In the genomic region with DNA sequence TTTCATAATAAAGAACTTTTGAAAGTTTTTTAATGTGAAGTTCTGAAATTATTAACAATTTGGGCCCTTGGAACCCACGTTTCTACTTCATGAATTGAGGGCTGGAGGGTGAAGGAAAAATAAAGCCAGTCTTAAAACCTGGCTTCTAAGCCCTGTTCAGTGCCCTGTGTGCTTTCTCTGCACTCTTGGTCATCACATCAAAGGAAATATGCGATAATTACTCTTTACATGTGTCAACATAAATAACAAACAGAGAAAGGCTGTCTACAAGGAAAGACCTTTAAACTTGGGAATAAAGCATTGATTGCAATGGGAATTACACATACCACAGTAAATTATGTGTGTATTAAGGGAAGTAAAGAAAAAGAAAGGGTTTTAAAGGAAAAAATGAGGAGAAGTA, we compare ENCODE assay signal across 23 cellular contexts.
DNase-seq lines count a peak whose midpoint lies in the region; ATAC-seq, FAIRE-seq and TF ChIP-seq lines count a peak whose summit lies in the region.
"Had no signal": no experiment of that assay in that cellular context is flagged by ENCODE, and none has a peak within 500 bp of the region (broad histone marks: within the 10 kb centered on the region; RNA-seq: fewer than 3 reads in every experiment).

No MANE protein-coding gene starts in this region.

- in situ Hi-C loops in HepG2 (cut with HindIII; ENCODE audit: extremely low pct_ligation_motif_present, low pct_unique_long_range_greater_than_20kb) = no loop called here

- H3K9ac ChIP-seq in HepG2 (ENCODE audit: insufficient read depth, low read depth, low read length) = no peak overlapping the region
- H3K9ac ChIP-seq: BLaER1 had no signal

- H3K4me1 ChIP-seq in HepG2 (ENCODE audit: insufficient read depth, low read length) = peaks cover 10% of the 10 kb centered on the region
- peaks cover 0 to 10% (median 0%) of the 10 kb centered on the region in 4 donors for H3K4me1 ChIP-seq in right lobe of liver
- H3K4me1 ChIP-seq: BLaER1, Caco-2, HAP-1 had no signal

- POLR2A ChIA-PET in HepG2 (lab: Yijun Ruan, JAX) = no interaction called here

- H3K27me3 ChIP-seq in HepG2 (ENCODE audit: control insufficient read depth in 1 of 2, insufficient read depth in 2 of 2, low read length in 2 of 2) (no peaks in the 10 kb centered on the region; a peak in 1 of 5 replicates), right lobe of liver (no peaks in the 10 kb centered on the region)
- H3K27me3 ChIP-seq: BLaER1 had no signal

- no peaks in the 10 kb centered on the region for H3K36me3 Mint-ChIP-seq in activated T-helper 2 cell treated with anti-CD3 and anti-CD28 coated beads, Interferon-gamma antibody, Interleukin-2, Interleukin-4, amounts not matched to agents 10 μg/mL and 5 μg/mL and 100 μg/mL, durations not matched to agents 14 hours and 24 hours and 36 hours (ENCODE audit: low read depth)
- H3K36me3 Mint-ChIP-seq: CD4-positive, CD25-positive, alpha-beta regulatory T cell; CD8-positive, alpha-beta T cell had no signal

- H3K9me3 ChIP-seq in HepG2 (ENCODE audit: low read length) = no peaks in the 10 kb centered on the region
- no peaks in the 10 kb centered on the region for H3K9me3 ChIP-seq in right lobe of liver
- H3K9me3 ChIP-seq: BLaER1, Caco-2, HAP-1 had no signal

- H3K4me3 Mint-ChIP-seq in activated T-helper 2 cell treated with anti-CD3 and anti-CD28 coated beads, Interferon-gamma antibody, Interleukin-2, Interleukin-4, amounts not matched to agents 10 μg/mL and 5 μg/mL and 100 μg/mL, durations not matched to agents 14 hours and 24 hours and 36 hours (ENCODE audit: low read depth) = no peak overlapping the region
- H3K4me3 Mint-ChIP-seq: B cell; CD4-positive, CD25-positive, alpha-beta regulatory T cell; CD8-positive, alpha-beta T cell; HFFc6 had no signal

- H3K4me1 Mint-ChIP-seq in activated T-helper 2 cell treated with anti-CD3 and anti-CD28 coated beads, Interferon-gamma antibody, Interleukin-2, Interleukin-4, amounts not matched to agents 10 μg/mL and 5 μg/mL and 100 μg/mL, durations not matched to agents 14 hours and 24 hours and 36 hours (ENCODE audit: low read depth) = peaks cover 70% of the 10 kb centered on the region
- H3K4me1 Mint-ChIP-seq: CD4-positive, CD25-positive, alpha-beta regulatory T cell had no signal

- under 1% methylated on average over 2 of the region's 2 CpGs for WGBS in HepG2 (ENCODE audit: low lambda C conversion rate)
- WGBS in right lobe of liver (ENCODE audit: insufficient coverage, low coverage, low lambda C conversion rate, missing lambda C conversion rate) = 65% methylated on average over 2 of the region's 2 CpGs

- no peak overlapping the region for H2AFZ ChIP-seq in HepG2 (ENCODE audit: low read length)

- intact Hi-C loops in HepG2 (cut with micrococcal nuclease; ENCODE audit: unreplicated experiment) = no loop called here
- intact Hi-C loops in right lobe of liver (cut with DNase I) = no loop called here
- intact Hi-C loops in activated T-helper 2 cell treated with anti-CD3 and anti-CD28 coated beads, Interferon-gamma antibody, Interleukin-2, Interleukin-4, amounts not matched to agents 10 μg/mL and 5 μg/mL and 100 μg/mL, durations not matched to agents 14 hours and 24 hours and 36 hours (cut with micrococcal nuclease) = loop anchor here (2.0 kb wide), 1 partner anchor 156 kb away; no protein-coding TSS in a partner anchor

- BruUV-seq in HepG2 (replicated peaks; lab: Mats Ljungman, UMichigan) = no TSS peak

- no peaks in the 10 kb centered on the region for H3K9me3 Mint-ChIP-seq in activated T-helper 2 cell treated with anti-CD3 and anti-CD28 coated beads, Interferon-gamma antibody, Interleukin-2, Interleukin-4, amounts not matched to agents 10 μg/mL and 5 μg/mL and 100 μg/mL, durations not matched to agents 14 hours and 24 hours and 36 hours
- H3K9me3 Mint-ChIP-seq: CD8-positive, alpha-beta T cell; HFFc6 had no signal

- no peaks in the 10 kb centered on the region for H3K27me3 Mint-ChIP-seq in activated T-helper 2 cell treated with anti-CD3 and anti-CD28 coated beads, Interferon-gamma antibody, Interleukin-2, Interleukin-4, amounts not matched to agents 10 μg/mL and 5 μg/mL and 100 μg/mL, durations not matched to agents 14 hours and 24 hours and 36 hours (ENCODE audit: low read depth)

- H3K4me3 ChIP-seq in HepG2 (replicated peaks in 1 of 3; ENCODE audit: insufficient read depth in 1 of 3, low read depth in 2 of 3, low read length in 3 of 3) (no peak overlapping the region), right lobe of liver (no peak overlapping the region)
- H3K4me3 ChIP-seq: BLaER1, HAP-1 had no signal

- peak overlapping the region; percentile 9 for H3K27ac Mint-ChIP-seq in activated T-helper 2 cell treated with anti-CD3 and anti-CD28 coated beads, Interferon-gamma antibody, Interleukin-2, Interleukin-4, amounts not matched to agents 10 μg/mL and 5 μg/mL and 100 μg/mL, durations not matched to agents 14 hours and 24 hours and 36 hours
- H3K27ac Mint-ChIP-seq: B cell; CD4-positive, CD25-positive, alpha-beta regulatory T cell; CD8-positive, alpha-beta T cell; HFFc6 had no signal

- no peak for TF ChIP-seq RAD21 in HepG2 (CRISPR knock-in tag; IDR thresholded peaks at IDR 0.05)

- no peaks in the 10 kb centered on the region for H4K20me1 ChIP-seq in HepG2 (ENCODE audit: insufficient read depth, low read length)
- H4K20me1 ChIP-seq: BLaER1 had no signal

- TF ChIP-seq EP300 in HepG2 (IDR thresholded peaks at IDR 0.05; ENCODE audit: low read depth in 2 of 2, low read length in 2 of 2) = no peak
- TF ChIP-seq EP300 in HepG2 (CRISPR knock-in tag; IDR thresholded peaks at IDR 0.05; ENCODE audit: borderline replicate concordance) = no peak

- H3K79me2 ChIP-seq in HepG2 (ENCODE audit: insufficient read depth, low read length) = no peaks in the 10 kb centered on the region

- TF ChIP-seq POLR2A in HepG2 (IDR thresholded peaks at IDR 0.05; ENCODE audit: insufficient read depth in 1 of 2, low read depth in 2 of 2, low read length in 2 of 2) (no peak), right lobe of liver (IDR thresholded peaks at IDR 0.05) (no peak)

- FAIRE-seq in HepG2 (lab: Jason Lieb, UNC) = no peak
- no peak for FAIRE-seq in GM19239 (lab: Jason Lieb, UNC)
- FAIRE-seq: GM12891, GM18507, H54 had no signal

- no peak overlapping the region for H3K4me2 ChIP-seq in HepG2 (ENCODE audit: low read depth, low read length)
- H3K4me2 ChIP-seq: BLaER1 had no signal

- CTCF ChIA-PET in HepG2 (lab: Yijun Ruan, JAX; ENCODE audit: low intra/inter-chr PET ratio, low total read pairs) = no interaction called here

- H3K36me3 ChIP-seq in HepG2 (replicated peaks in 1 of 2; ENCODE audit: control insufficient read depth in 1 of 2, insufficient read depth in 2 of 2, low read length in 2 of 2) (no peaks in the 10 kb centered on the region), right lobe of liver (no peaks in the 10 kb centered on the region)
- H3K36me3 ChIP-seq: BLaER1, HAP-1 had no signal

- peak; percentile 60; the same call in 2 of the 3 replicates for ATAC-seq in HepG2
- no peak for ATAC-seq in right lobe of liver
- ATAC-seq: CD8-positive, alpha-beta T cell had no signal

- no peak for TF ChIP-seq CTCF in HepG2 (CRISPR knock-in tag; IDR thresholded peaks at IDR 0.05)
- TF ChIP-seq CTCF in right lobe of liver (IDR thresholded peaks at IDR 0.05) = no peak

- H3K27ac ChIP-seq in HepG2 (ENCODE audit: extremely low read length, insufficient read depth, low read length) (no peak overlapping the region), right lobe of liver (no peak overlapping the region)
- H3K27ac ChIP-seq: BLaER1, C4-2B had no signal

- DNase-seq in HepG2 (ENCODE audit: low spot score) (no peak), right lobe of liver (no peak), DMS53 (lab: John Stamatoyannopoulos, UW) (peak; percentile 39), SW480 (ENCODE audit: low spot score) (peak; percentile 58), islet precursor cell (no peak), GM19239 (ENCODE audit: insufficient read length, low spot score) (no peak)
- no peak for DNase-seq in activated T-helper 2 cell treated with anti-CD3 and anti-CD28 coated beads, Interferon-gamma antibody, Interleukin-2, Interleukin-4, amounts not matched to agents 10 μg/mL and 5 μg/mL and 100 μg/mL, durations not matched to agents 14 hours and 24 hours and 36 hours (ENCODE audit: low spot score)
- no peak for DNase-seq in activated CD8-positive, alpha-beta memory T cell treated with anti-CD3 and anti-CD28 coated beads, Interleukin-2, amount 50 U/mL, for 48 hours
- DNase-seq: Caco-2; CD4-positive, CD25-positive, alpha-beta regulatory T cell; CD8-positive, alpha-beta T cell; DMS153; DMS79 treated with DMSO at 0.1 percent for 48 hours; GF-D8; GOT3; HFFc6 had no signal

TF ChIP-seq in HepG2, 621 proteins besides CTCF, POLR2A, EP300 and RAD21 (continues in another document):
- no peak for TF ChIP-seq ZFY (CRISPR knock-in tag; IDR thresholded peaks at IDR 0.05)
- TF ChIP-seq HOXA9 (CRISPR knock-in tag; IDR thresholded peaks at IDR 0.05; ENCODE audit: borderline replicate concordance) = no peak
- TF ChIP-seq TCF7 (IDR thresholded peaks at IDR 0.05; ENCODE audit: low read depth) = peak; percentile 28; the same call in 1 of the 2 replicates
- TF ChIP-seq ZKSCAN8 (CRISPR knock-in tag; IDR thresholded peaks at IDR 0.05; ENCODE audit: borderline replicate concordance) = no peak
- 0 out of 2 replicates have a peak, but pooled peaks have one; percentile 20 for TF ChIP-seq FOXP1 (IDR thresholded peaks at IDR 0.05)
- TF ChIP-seq FOXP1 (CRISPR knock-in tag; IDR thresholded peaks at IDR 0.05) = peak; percentile 38; the same call in 1 of the 2 replicates
- TF ChIP-seq MTF2 (CRISPR knock-in tag; IDR thresholded peaks at IDR 0.05; ENCODE audit: borderline replicate concordance) = no peak
- TF ChIP-seq MYC (CRISPR knock-in tag; IDR thresholded peaks at IDR 0.05; ENCODE audit: borderline replicate concordance) = no peak

Comparison
In these comparisons a context has a peak if more than half of its experiments do, and no peak if none do; other contexts are left out.
1. DNase-seq: peak in DMS53 (single experiment) and SW480 (single experiment); none in HepG2 (single experiment), right lobe of liver (0 of 3), activated T-helper 2 cell treated with anti-CD3 and anti-CD28 coated beads, Interferon-gamma antibody, Interleukin-2, Interleukin-4, amounts not matched to agents 10 μg/mL and 5 μg/mL and 100 μg/mL, durations not matched to agents 14 hours and 24 hours and 36 hours (single experiment), islet precursor cell (single experiment), GM19239 (single experiment) and activated CD8-positive, alpha-beta memory T cell treated with anti-CD3 and anti-CD28 coated beads, Interleukin-2, amount 50 U/mL, for 48 hours (single experiment).